Comparison of ENCODE assay signal across 9 cellular contexts in the genomic region with DNA sequence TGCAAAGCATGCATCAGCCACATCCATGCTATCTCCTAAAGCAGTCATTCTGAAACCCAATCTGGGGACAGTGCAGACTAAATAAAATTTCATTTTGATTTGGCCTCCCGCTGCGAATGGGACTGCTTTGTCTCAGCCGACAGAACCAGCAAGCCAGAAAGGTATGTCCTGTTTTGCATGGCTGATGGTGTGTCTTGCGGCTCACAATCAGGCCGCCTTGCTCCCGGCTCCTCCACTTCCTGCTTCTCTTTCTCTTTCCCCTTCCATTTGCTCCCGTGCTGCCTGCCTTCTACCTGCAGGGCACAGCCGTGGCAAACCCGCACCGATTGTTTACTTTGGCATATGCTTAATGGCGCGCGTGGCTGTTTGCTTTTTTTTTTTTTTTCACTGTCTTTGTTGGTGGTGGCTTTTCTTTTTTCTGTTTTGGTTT.
DNase-seq lines count a peak whose midpoint lies in the region; ATAC-seq, FAIRE-seq and TF ChIP-seq lines count a peak whose summit lies in the region.
"Had no signal": no experiment of that assay in that cellular context is flagged by ENCODE, and none has a peak within 500 bp of the region (broad histone marks: within the 10 kb centered on the region; RNA-seq: fewer than 3 reads in every experiment).

No MANE protein-coding gene starts in this region.

- no peaks in the 10 kb centered on the region for H3K36me3 Mint-ChIP-seq in activated CD4-positive, alpha-beta T cell treated with anti-CD3 and anti-CD28 coated beads for 36 hours (ENCODE audit: low read depth)
- no peaks in the 10 kb centered on the region for H3K36me3 Mint-ChIP-seq in endodermal cell (ENCODE audit: low read depth)

- intact Hi-C loops in activated CD4-positive, alpha-beta T cell treated with anti-CD3 and anti-CD28 coated beads for 36 hours (cut with DNase I, micrococcal nuclease): loop anchor here in 1 of 2 experiments (10.0 kb wide), 1 partner anchor 420 kb away; the partner anchor contains the start of gene POU3F3
- intact Hi-C loops in pancreas (cut with DNase I): no loop called here

- peak overlapping the region; percentile 32 for H3K4me3 ChIP-seq in endodermal cell (ENCODE audit: low read length)
- H3K4me3 ChIP-seq in pancreas: peak overlapping the region in 2 of 4 donors; percentile 18 to 24

- no peaks in the 10 kb centered on the region for H3K27me3 ChIP-seq in endodermal cell (ENCODE audit: control insufficient read depth, insufficient read depth, low read length, poor library complexity, severe bottlenecking)
- no peaks in the 10 kb centered on the region for H3K27me3 ChIP-seq in pancreas

- no peaks in the 10 kb centered on the region for H3K36me3 ChIP-seq in endodermal cell (ENCODE audit: control insufficient read depth, insufficient read depth, low read length)
- H3K36me3 ChIP-seq in pancreas: no peaks in the 10 kb centered on the region

- H3K9me3 ChIP-seq in endodermal cell (ENCODE audit: control insufficient read depth, low read length): peaks cover 6% of the 10 kb centered on the region
- H3K9me3 ChIP-seq in pancreas: no peaks in the 10 kb centered on the region

- peak; percentile 37 for DNase-seq in activated CD4-positive, alpha-beta T cell treated with anti-CD3 and anti-CD28 coated beads for 36 hours
- DNase-seq in activated CD4-positive, alpha-beta T cell treated with anti-CD3 and anti-CD28 coated beads, Interleukin-2, amount 50 U/mL, for 4 hours: no peak
- DNase-seq in NCI-H2029 (lab: John Stamatoyannopoulos, UW): peak; percentile 77
- peak; percentile 84 for DNase-seq in endodermal cell
- DNase-seq in pancreas: peak in 5 of 6 donors; percentile 9 to 32 (median 22)
- no peak for DNase-seq in NCI-H2196 (lab: John Stamatoyannopoulos, UW; ENCODE audit: unreplicated experiment)
- no peak for DNase-seq in SHP77 (lab: John Stamatoyannopoulos, UW)

- H3K9me3 Mint-ChIP-seq in activated CD4-positive, alpha-beta T cell treated with anti-CD3 and anti-CD28 coated beads for 36 hours (ENCODE audit: low read depth): no peaks in the 10 kb centered on the region
- no peaks in the 10 kb centered on the region for H3K9me3 Mint-ChIP-seq in endodermal cell

- CTCF ChIA-PET in activated CD4-positive, alpha-beta T cell treated with anti-CD3 and anti-CD28 coated beads for 36 hours (lab: Charles Lee): no interaction called here

- peak overlapping the region; percentile 90 for H3K27ac ChIP-seq in endodermal cell (ENCODE audit: low read depth, low read length)
- no peak overlapping the region for H3K27ac ChIP-seq in pancreas
- H3K27ac ChIP-seq: skin epidermis had no signal

- POLR2A ChIA-PET in activated CD4-positive, alpha-beta T cell treated with anti-CD3 and anti-CD28 coated beads for 36 hours (lab: Charles Lee): no interaction called here

- ATAC-seq in activated CD4-positive, alpha-beta T cell treated with anti-CD3 and anti-CD28 coated beads for 36 hours: peak; percentile 85
- ATAC-seq in HG02588 (IDR thresholded peaks at IDR 0.05; ENCODE audit: unreplicated experiment) (peak; percentile 76), pancreas (peak; percentile 66 to 92 (median 87))

- H3K27ac Mint-ChIP-seq in activated CD4-positive, alpha-beta T cell treated with anti-CD3 and anti-CD28 coated beads for 36 hours: no peak overlapping the region
- H3K27ac Mint-ChIP-seq in endodermal cell: peak overlapping the region; percentile 91

- TF ChIP-seq CTCF in endodermal cell (conservative IDR thresholded peaks at IDR 0.05) (peak; percentile 39), pancreas (IDR thresholded peaks at IDR 0.05) (no peak)

- peak overlapping the region; percentile 16 for H3K4me3 Mint-ChIP-seq in activated CD4-positive, alpha-beta T cell treated with anti-CD3 and anti-CD28 coated beads for 36 hours
- H3K4me3 Mint-ChIP-seq in endodermal cell: peak overlapping the region; percentile 52

- WGBS in endodermal cell (ENCODE audit: insufficient coverage in 1 of 2, insufficient read length in 1 of 2), 2 experiments: 13% methylated on average over 13 of the region's 13 CpGs; no CpG with 5 or more reads in 1 of the 2 experiments
- WGBS in pancreas, 2 donors: 3% methylated on average over 13 of the region's 13 CpGs

- H3K4me1 ChIP-seq in endodermal cell (ENCODE audit: control insufficient read depth, insufficient read depth, low read length) (peaks cover 4% of the 10 kb centered on the region), pancreas (no peaks in the 10 kb centered on the region)

- no peak for FAIRE-seq in pancreas (lab: Jason Lieb, UNC)

- H3K9ac ChIP-seq in endodermal cell (ENCODE audit: extremely low read depth, low read length, poor library complexity, severe bottlenecking): no peak overlapping the region

- H3K27me3 Mint-ChIP-seq in activated CD4-positive, alpha-beta T cell treated with anti-CD3 and anti-CD28 coated beads for 36 hours: peaks cover 26% of the 10 kb centered on the region
- no peaks in the 10 kb centered on the region for H3K27me3 Mint-ChIP-seq in endodermal cell (ENCODE audit: insufficient read depth)

- H3K4me1 Mint-ChIP-seq in activated CD4-positive, alpha-beta T cell treated with anti-CD3 and anti-CD28 coated beads for 36 hours: peaks cover 7% of the 10 kb centered on the region
- H3K4me1 Mint-ChIP-seq in endodermal cell: peaks cover 36% of the 10 kb centered on the region

Comparison
In these comparisons a context has a peak if more than half of its experiments do, and no peak if none do; other contexts are left out.
1. DNase-seq: peak in activated CD4-positive, alpha-beta T cell treated with anti-CD3 and anti-CD28 coated beads for 36 hours (single experiment), NCI-H2029 (single experiment), endodermal cell (single experiment) and pancreas (5 of 6); none in activated CD4-positive, alpha-beta T cell treated with anti-CD3 and anti-CD28 coated beads, Interleukin-2, amount 50 U/mL, for 4 hours (0 of 2), NCI-H2196 (single experiment) and SHP77 (0 of 2).
2. Peak in every context shown above with its lines, with median percentiles within 50 percentile points of each other: ATAC-seq.